24 cellular contexts compared by ENCODE assay signal in genomic region chr1:24156542-24157260, GRCh38. TPM values are rescaled to one million over a fixed set of nuclear protein-coding genes. Genes with fewer than 3 reads are reported as not detected.
"Had no signal": no experiment of that assay in that cellular context is flagged by ENCODE, and none has a peak within 500 bp of the region (broad histone marks: within the 10 kb centered on the region; RNA-seq: fewer than 3 reads in every experiment).

No MANE protein-coding gene starts in this region.

- H3K27me3 ChIP-seq: SJSA1 had no signal

- ATAC-seq: HepG2 had no signal

- H3K36me3 ChIP-seq: SJSA1 had no signal

- DNase-seq: IMR-90, Karpas-422, KG1, MM.1S, NCI-H1092 treated with DMSO at 0.1 percent for 48 hours, NCI-H1436, NCI-H187, NCI-H2029, NCI-H2081 treated with DMSO at 0.1 percent for 48 hours, NCI-H2171, NCI-H226, NCI-H446, NCI-H510A, NCI-H524 treated with DMSO at 0.1 percent for 48 hours, NCI-H69, NCI-H774, Right ventricle myocardium superior, RPMI8226, SIG-M5, SW 1271 had no signal

- H3K9me3 ChIP-seq: SJSA1 had no signal

- H3K27ac ChIP-seq: SJSA1, SK-N-MC had no signal

- H3K4me3 ChIP-seq: SJSA1, SK-N-MC had no signal

RNA-seq across cellular contexts. Expression of gene IL22RA1, which starts 13.8 kb away (rescaled TPM):
- total RNA-seq: IMR-90 had no signal

RNA-seq across cellular contexts. Expression of gene IFNLR1, which starts 30.4 kb away (rescaled TPM):
- total RNA-seq: HT1080, IMR-90, SJSA1 had no signal

RNA-seq across cellular contexts. Expression of gene MYOM3, which starts 44.8 kb away (rescaled TPM):
- total RNA-seq: IMR-90 had no signal
